In the genomic region with DNA sequence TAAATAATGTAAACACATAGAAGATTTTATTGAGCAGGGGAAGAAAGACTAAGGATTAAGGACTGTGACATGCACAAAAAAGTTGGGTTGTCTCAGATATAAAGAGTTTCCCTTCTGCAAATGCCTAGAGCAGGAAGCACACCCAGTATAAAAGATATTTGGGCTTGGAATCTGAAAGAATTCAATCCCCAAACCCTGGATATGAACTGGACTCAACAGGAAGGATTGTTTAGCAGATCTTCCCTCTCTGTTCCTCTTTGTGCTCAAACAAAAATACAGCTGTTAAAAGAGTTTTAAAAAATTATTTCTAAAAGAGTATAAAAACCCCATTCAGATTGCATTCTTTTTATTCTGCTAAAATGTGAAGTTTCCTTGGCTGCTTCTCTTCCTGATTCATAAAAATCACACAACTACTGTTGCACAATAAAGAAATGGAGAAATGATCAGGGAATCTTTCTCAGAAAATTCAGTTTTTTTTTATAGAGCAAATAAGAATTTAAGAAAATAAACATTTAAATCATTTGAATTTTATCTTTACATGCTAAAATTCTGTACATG, we compare ENCODE assay signal across 18 cellular contexts.
DNase-seq lines count a peak whose midpoint lies in the region; ATAC-seq, FAIRE-seq and TF ChIP-seq lines count a peak whose summit lies in the region.
"Had no signal": no experiment of that assay in that cellular context is flagged by ENCODE, and none has a peak within 500 bp of the region (broad histone marks: within the 10 kb centered on the region; RNA-seq: fewer than 3 reads in every experiment).

No MANE protein-coding gene starts in this region.

- intact Hi-C loops in ovary (cut with DNase I): no loop called here

- H3K9me3 ChIP-seq in adipocyte (ENCODE audit: control insufficient read depth, low read length) (no peaks in the 10 kb centered on the region), skeletal muscle satellite cell (replicated peaks; ENCODE audit: low read length) (no peaks in the 10 kb centered on the region), ovary (no peaks in the 10 kb centered on the region)
- H3K9me3 ChIP-seq: BLaER1 treated with 17β-estradiol and CSF1 and Interleukin-3, amounts not matched to agents 10 nM and 100 nM; suprapubic skin had no signal

- H3K4me3 ChIP-seq in adipocyte (ENCODE audit: low read length) (no peak overlapping the region), fibroblast of the aortic adventitia (ENCODE audit: low read depth, low read length) (no peak overlapping the region), skeletal muscle satellite cell (ENCODE audit: low read length) (no peak overlapping the region), ovary (no peak overlapping the region)
- H3K4me3 ChIP-seq: BLaER1 treated with 17β-estradiol and CSF1 and Interleukin-3, amounts not matched to agents 10 nM and 100 nM; SK-N-MC; suprapubic skin had no signal

- H3K27me3 ChIP-seq in adipocyte (replicated peaks; ENCODE audit: control insufficient read depth, insufficient read depth, low read length) (no peaks in the 10 kb centered on the region), skeletal muscle satellite cell (ENCODE audit: control insufficient read depth, insufficient read depth, low read length) (no peaks in the 10 kb centered on the region), ovary (no peaks in the 10 kb centered on the region)
- H3K27me3 ChIP-seq: BLaER1 treated with 17β-estradiol and CSF1 and Interleukin-3, amounts not matched to agents 10 nM and 100 nM; suprapubic skin had no signal

- TF ChIP-seq EP300 in ovary (IDR thresholded peaks at IDR 0.05): no peak

- DNase-seq in GM12891 (ENCODE audit: insufficient read length, low spot score): no peak
- peak; percentile 73 for DNase-seq in adipocyte (ENCODE audit: low read depth)
- peak; percentile 61 for DNase-seq in fibroblast of the aortic adventitia (ENCODE audit: low read depth)
- no peak for DNase-seq in activated T-cell treated with anti-CD3 and anti-CD28 coated beads, Interleukin-2, amount 50 U/mL, for 1 hour
- DNase-seq in GDM1 (lab: John Stamatoyannopoulos, UW): no peak
- no peak for DNase-seq in ovary
- DNase-seq: activated CD4-positive, alpha-beta T cell treated with anti-CD3 and anti-CD28 coated beads for 48 hours; activated naive CD8-positive, alpha-beta T cell treated with anti-CD3 and anti-CD28 coated beads, Interleukin-2, amount 50 U/mL, for 24 hours; activated T-cell treated with anti-CD3 and anti-CD28 coated beads, Interleukin-2, amount 50 U/mL, for 48 hours; DMS79; NCI-H1694 treated with DMSO at 0.1 percent for 48 hours; nephron progenitor cell; retina had no signal

- FAIRE-seq in GM12891 (lab: Jason Lieb, UNC): no peak

- H3K27ac ChIP-seq in ovary: no peak overlapping the region
- H3K27ac ChIP-seq: SK-N-MC, suprapubic skin had no signal

- H3K9ac ChIP-seq in adipocyte (ENCODE audit: low read length) (peak overlapping the region; percentile 33), skeletal muscle satellite cell (ENCODE audit: low read depth, low read length) (peak overlapping the region; percentile 33)
- H3K9ac ChIP-seq: BLaER1 treated with 17β-estradiol and CSF1 and Interleukin-3, amounts not matched to agents 10 nM and 100 nM had no signal

- no peak for ATAC-seq in HG02759 (IDR thresholded peaks at IDR 0.05; ENCODE audit: unreplicated experiment)
- ATAC-seq: activated naive CD8-positive, alpha-beta T cell treated with anti-CD3 and anti-CD28 coated beads, Interleukin-2, amount 50 U/mL, for 24 hours had no signal

- H3K4me2 ChIP-seq in skeletal muscle satellite cell (ENCODE audit: low read length): peak overlapping the region; percentile 28

- H3K4me1 ChIP-seq in adipocyte (ENCODE audit: control insufficient read depth, insufficient read depth, low read length) (peaks cover 37% of the 10 kb centered on the region), skeletal muscle satellite cell (ENCODE audit: control insufficient read depth, insufficient read depth, low read length) (peaks cover 35% of the 10 kb centered on the region), ovary (ENCODE audit: insufficient read depth) (peaks cover 5% of the 10 kb centered on the region)

- no peak for TF ChIP-seq POLR2A in GM12891 (IDR thresholded peaks at IDR 0.05; ENCODE audit: low read depth, low read length)
- no peak for TF ChIP-seq POLR2A in ovary (IDR thresholded peaks at IDR 0.05)

- TF ChIP-seq CTCF in fibroblast of the aortic adventitia (IDR thresholded peaks at IDR 0.05; ENCODE audit: insufficient read depth, low read length): no peak
- no peak for TF ChIP-seq CTCF in ovary (IDR thresholded peaks at IDR 0.05)

- H3K36me3 ChIP-seq in adipocyte (ENCODE audit: control insufficient read depth, insufficient read depth, low read length, severe bottlenecking) (no peaks in the 10 kb centered on the region), skeletal muscle satellite cell (ENCODE audit: insufficient read depth, low read length) (peaks cover 15% of the 10 kb centered on the region), ovary (no peaks in the 10 kb centered on the region)

TF ChIP-seq in GM12891, 5 proteins besides CTCF, POLR2A, EP300 and RAD21:
- TF ChIP-seq TAF1 (IDR thresholded peaks at IDR 0.05; ENCODE audit: low read depth, low read length) (no peak), POU2F2 (IDR thresholded peaks at IDR 0.05; ENCODE audit: low read depth, low read length) (no peak), SPI1 (IDR thresholded peaks at IDR 0.05; ENCODE audit: low read depth, low read length) (0 out of 2 replicates have a peak, but pooled peaks have one; percentile 3)

Comparison
In these comparisons a context has a peak if more than half of its experiments do, and no peak if none do; other contexts are left out.
1. DNase-seq: peak in adipocyte (single experiment) and fibroblast of the aortic adventitia (single experiment); none in GM12891 (single experiment), activated T-cell treated with anti-CD3 and anti-CD28 coated beads, Interleukin-2, amount 50 U/mL, for 1 hour (single experiment), GDM1 (single experiment) and ovary (0 of 5).